Comparison of ENCODE assay signal across 8 cellular contexts in the genomic region with DNA sequence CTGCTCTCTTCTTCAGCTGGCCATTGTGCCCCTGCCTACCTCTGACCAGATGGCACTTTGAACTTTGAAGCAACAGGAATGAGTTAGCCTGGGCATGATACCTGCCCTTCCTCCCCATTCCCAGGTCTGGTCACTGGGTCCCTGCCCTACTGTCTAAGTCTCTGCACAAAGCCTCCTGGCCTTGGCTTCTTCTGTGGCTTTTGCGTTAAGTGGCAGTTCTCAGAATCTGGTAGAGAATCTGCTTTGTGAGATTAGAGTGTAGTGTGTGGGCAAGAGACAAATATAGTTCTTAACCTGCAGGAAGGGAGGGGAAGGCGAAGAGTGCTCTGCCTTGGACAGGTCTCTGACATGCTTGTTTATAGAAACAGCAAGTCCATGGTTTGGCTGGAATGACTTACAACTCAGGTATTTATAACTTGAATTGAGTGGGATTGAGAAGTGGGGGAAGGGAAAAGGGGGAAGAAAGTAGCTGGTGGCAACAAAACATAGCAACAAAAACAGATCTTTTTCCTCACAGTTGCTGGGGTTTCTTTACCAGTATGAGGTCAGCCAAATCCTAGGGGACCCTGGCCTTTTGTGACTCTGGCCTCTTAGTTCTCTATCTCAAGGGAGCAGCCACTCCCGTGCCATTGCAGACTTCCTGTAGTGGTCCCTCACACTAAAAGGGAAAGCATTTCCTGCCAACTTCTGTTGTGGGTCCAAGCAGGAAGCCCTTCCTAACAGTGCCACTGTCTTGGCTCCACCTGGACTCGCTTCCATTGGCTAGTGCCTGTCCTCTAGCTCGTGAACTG. TPM values are rescaled to one million over a fixed set of nuclear protein-coding genes. Genes with fewer than 3 reads are reported as not detected.
DNase-seq lines count a peak whose midpoint lies in the region; TF ChIP-seq lines count a peak whose summit lies in the region.

No MANE protein-coding gene starts in this region.

- no peaks in the 10 kb centered on the region for H3K36me3 ChIP-seq in esophagus muscularis mucosa
- H3K36me3 ChIP-seq in parathyroid adenoma (ENCODE audit: control insufficient read depth, insufficient read depth, low read length): no peaks in the 10 kb centered on the region

- POLR2A ChIA-PET in RWPE1 (lab: Yijun Ruan, JAX; ENCODE audit: low non-redundant PET): no interaction called here

- H3K4me3 ChIP-seq in esophagus muscularis mucosa: no peak overlapping the region
- H3K4me3 ChIP-seq in parathyroid adenoma (ENCODE audit: low read depth, low read length): no peak overlapping the region

- intact Hi-C loops in esophagus muscularis mucosa (cut with DNase I): no loop called here

- no peak overlapping the region for H2AFZ ChIP-seq in parathyroid adenoma

- peak overlapping the region; percentile 86 for H3K27ac ChIP-seq in RWPE1
- peak overlapping the region; percentile 60 to 73 (median 66) for H3K27ac ChIP-seq in esophagus muscularis mucosa (replicated peaks in 1 of 4)
- peak overlapping the region; percentile 22 for H3K27ac ChIP-seq in parathyroid adenoma

- H3K4me1 ChIP-seq in esophagus muscularis mucosa: peaks cover 50 to 84% (median 61%) of the 10 kb centered on the region in 4 donors
- peaks cover 3% of the 10 kb centered on the region for H3K4me1 ChIP-seq in parathyroid adenoma

- no peak overlapping the region for H3K9ac ChIP-seq in parathyroid adenoma

- TF ChIP-seq CTCF in RWPE1 (conservative IDR thresholded peaks at IDR 0.05; ENCODE audit: low read depth) (no peak), esophagus muscularis mucosa (IDR thresholded peaks at IDR 0.05) (no peak), parathyroid adenoma (IDR thresholded peaks at IDR 0.05) (no peak)

- H3K4me2 ChIP-seq in parathyroid adenoma (ENCODE audit: low read length): no peak overlapping the region

- TF ChIP-seq POLR2A in esophagus muscularis mucosa (IDR thresholded peaks at IDR 0.05; ENCODE audit: low read depth): no peak

- H3K79me2 ChIP-seq in parathyroid adenoma: no peaks in the 10 kb centered on the region

- DNase-seq in GM03348 (ENCODE audit: low spot score) (peak; percentile 38), RWPE1 (ENCODE audit: low spot score) (peak; percentile 71), esophagus muscularis mucosa (ENCODE audit: extremely low spot score) (no peak), iPS-NIHi7 (ENCODE audit: extremely low spot score) (no peak), NCI-H526 treated with DMSO at 0.1 percent for 48 hours (lab: John Stamatoyannopoulos, UW) (no peak), activated gamma-delta T cell (lab: John Stamatoyannopoulos, UW) (no peak)
- no peak for DNase-seq in effector CD8-positive, alpha-beta T cell (lab: John Stamatoyannopoulos, UW)

- CTCF ChIA-PET in RWPE1 (lab: Yijun Ruan, JAX): no interaction called here

- no peaks in the 10 kb centered on the region for H3K27me3 ChIP-seq in esophagus muscularis mucosa
- H3K27me3 ChIP-seq in parathyroid adenoma (ENCODE audit: control insufficient read depth, insufficient read depth, low read length): no peaks in the 10 kb centered on the region

- 43% methylated on average over 5 of the region's 5 CpGs for WGBS in esophagus muscularis mucosa

- H3K9me3 ChIP-seq in esophagus muscularis mucosa: no peaks in the 10 kb centered on the region
- H3K9me3 ChIP-seq in parathyroid adenoma (ENCODE audit: control insufficient read depth, low read length): no peaks in the 10 kb centered on the region

- no peak for TF ChIP-seq EP300 in esophagus muscularis mucosa (IDR thresholded peaks at IDR 0.05)

RNA-seq across cellular contexts. Expression of a gene that starts 16.7 kb away (rescaled TPM):
- total RNA-seq in esophagus muscularis mucosa: 10 to 100 TPM; 18.2 to 54.6 (median 42.9) TPM

RNA-seq across cellular contexts. Expression of a gene that starts 36.9 kb away (rescaled TPM):
- total RNA-seq in esophagus muscularis mucosa: 1 to 10 TPM; 6.2 to 9.6 (median 7.5) TPM

RNA-seq across cellular contexts. Expression of a gene that starts 47.7 kb away (rescaled TPM):
- total RNA-seq in esophagus muscularis mucosa: 1 to 10 TPM in 3 of 4 donors, under 1 TPM in 1; 0.91 to 6.6 (median 2.5) TPM

Comparison
In these comparisons a context has a peak if more than half of its experiments do, and no peak if none do; other contexts are left out.
1. DNase-seq: peak in GM03348 (single experiment) and RWPE1 (single experiment); none in esophagus muscularis mucosa (single experiment), iPS-NIHi7 (single experiment), NCI-H526 treated with DMSO at 0.1 percent for 48 hours (single experiment), activated gamma-delta T cell (single experiment) and effector CD8-positive, alpha-beta T cell (single experiment).
2. H3K27ac ChIP-seq: peak in every context shown above with its lines; median percentile 86 in RWPE1; 66 in esophagus muscularis mucosa; 22 in parathyroid adenoma.